12 cellular contexts compared by ENCODE assay signal in the genomic region with DNA sequence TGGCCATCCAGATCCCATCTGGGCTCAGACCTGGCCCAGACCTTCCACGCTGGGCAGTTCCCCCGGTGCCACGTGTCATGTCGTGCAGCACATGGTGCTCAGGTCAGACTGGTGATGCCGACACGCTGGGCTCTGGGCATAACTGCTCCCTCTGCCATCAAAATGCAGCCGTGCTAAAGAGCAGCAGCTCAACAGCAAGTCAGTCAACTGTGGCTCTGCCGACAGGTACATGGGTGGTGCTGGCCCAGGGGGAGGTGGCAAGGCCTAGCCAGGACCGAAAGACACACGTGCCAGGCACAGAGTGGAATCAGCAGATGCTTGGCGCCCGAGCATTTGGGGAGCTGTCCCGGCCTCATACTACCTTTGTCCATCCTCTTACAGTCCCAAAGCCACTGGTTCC. TPM values are rescaled to one million over a fixed set of nuclear protein-coding genes. Genes with fewer than 3 reads are reported as not detected.
A peak's percentile ranks its signal among the peaks of the same experiment; 100 is the strongest.
DNase-seq lines count a peak whose midpoint lies in the region; ATAC-seq and TF ChIP-seq lines count a peak whose summit lies in the region.
"Had no signal": no experiment of that assay in that cellular context is flagged by ENCODE, and none has a peak within 500 bp of the region (broad histone marks: within the 10 kb centered on the region; RNA-seq: fewer than 3 reads in every experiment).

No MANE protein-coding gene starts in this region.

- POLR2A ChIA-PET in PC-3 (lab: Charles Lee; ENCODE audit: unreplicated experiment), result no interaction called here

- peaks cover 69% of the 10 kb centered on the region for H3K36me3 Mint-ChIP-seq in activated T-cell treated with anti-CD3 and anti-CD28 coated beads, Interleukin-2, amount 50 U/mL, for 24 hours (ENCODE audit: low read depth)

- H3F3A ChIP-seq in PC-3 (ENCODE audit: low read length, unreplicated experiment), result no peaks in the 10 kb centered on the region

- no peak overlapping the region for H3K27ac ChIP-seq in PC-3 (ENCODE audit: low read length)
- peak overlapping the region; percentile 97 for H3K27ac ChIP-seq in left ventricle myocardium inferior (replicated peaks)
- peak overlapping the region; percentile 89 to 94 (median 90) for H3K27ac ChIP-seq in gastrocnemius medialis
- H3K27ac ChIP-seq: HL-60, suprapubic skin had no signal

- H3K4me3 ChIP-seq in PC-3 (ENCODE audit: low read length), result no peak overlapping the region; the same call in 1 of the 2 replicates
- peak overlapping the region; percentile 92 for H3K4me3 ChIP-seq in left ventricle myocardium inferior
- H3K4me3 ChIP-seq in gastrocnemius medialis, result peak overlapping the region in 3 of 4 donors; percentile 77 to 95 (median 77)

- no TSS peak for BruUV-seq in PC-3 (replicated peaks; lab: Mats Ljungman, UMichigan)

- TF ChIP-seq CTCF in PC-3 (conservative IDR thresholded peaks at IDR 0.05; ENCODE audit: low read depth, low read length) (no peak), left ventricle myocardium inferior (IDR thresholded peaks at IDR 0.05; ENCODE audit: borderline replicate concordance) (no peak), gastrocnemius medialis (IDR thresholded peaks at IDR 0.05 in 4 of 5, conservative IDR thresholded peaks at IDR 0.05 in 1 of 5) (no peak)

- H2AFZ ChIP-seq in PC-3 (ENCODE audit: low read length), result no peak overlapping the region

- in situ Hi-C loops in gastrocnemius medialis (cut with MboI; ENCODE audit: low sequenced_read_pairs in 4 of 4), result no loop called here

- no peaks in the 10 kb centered on the region for H3K9me3 ChIP-seq in PC-3 (ENCODE audit: low read length)
- H3K9me3 ChIP-seq in left ventricle myocardium inferior (replicated peaks), result no peaks in the 10 kb centered on the region
- H3K9me3 ChIP-seq in gastrocnemius medialis, result no peaks in the 10 kb centered on the region
- H3K9me3 ChIP-seq: suprapubic skin had no signal

- H3K27ac Mint-ChIP-seq in activated T-cell treated with anti-CD3 and anti-CD28 coated beads, Interleukin-2, amount 50 U/mL, for 24 hours, result peak overlapping the region; percentile 53
- H3K27ac Mint-ChIP-seq: activated B cell treated with CpG ODN at 0.5 μM for 24 hours had no signal

- intact Hi-C loops in PC-3 (cut with micrococcal nuclease) (no loop called here), left ventricle myocardium inferior (cut with micrococcal nuclease) (no loop called here), gastrocnemius medialis (cut with DNase I; ENCODE audit: low total_unique reads) (loop anchor here (2.0 kb wide), 1 partner anchor 14 kb away; no protein-coding TSS in a partner anchor)

- CTCF ChIA-PET in PC-3 (lab: Charles Lee), result interaction anchor here (1.3 kb wide), 1 partner anchor 14 kb away, joined by 6 read pairs; no protein-coding TSS in a partner anchor

- peak overlapping the region; percentile 98 for H3K4me2 ChIP-seq in PC-3 (ENCODE audit: low read length)

- no peaks in the 10 kb centered on the region for H3K9me3 Mint-ChIP-seq in activated T-cell treated with anti-CD3 and anti-CD28 coated beads, Interleukin-2, amount 50 U/mL, for 24 hours
- H3K9me3 Mint-ChIP-seq: activated B cell treated with CpG ODN at 0.5 μM for 24 hours had no signal

- TF ChIP-seq POLR2A in gastrocnemius medialis (IDR thresholded peaks at IDR 0.05), result no peak

- peaks cover 54% of the 10 kb centered on the region for H3K4me1 Mint-ChIP-seq in activated T-cell treated with anti-CD3 and anti-CD28 coated beads, Interleukin-2, amount 50 U/mL, for 24 hours (ENCODE audit: low read depth)

- peaks cover 57% of the 10 kb centered on the region for H3K79me2 ChIP-seq in PC-3 (ENCODE audit: low read length)

- H3K4me3 Mint-ChIP-seq in activated T-cell treated with anti-CD3 and anti-CD28 coated beads, Interleukin-2, amount 50 U/mL, for 24 hours, result peak overlapping the region; percentile 97

- no peaks in the 10 kb centered on the region for H3K27me3 ChIP-seq in PC-3 (ENCODE audit: low read length)
- no peaks in the 10 kb centered on the region for H3K27me3 ChIP-seq in left ventricle myocardium inferior (ENCODE audit: low read depth)
- no peaks in the 10 kb centered on the region for H3K27me3 ChIP-seq in gastrocnemius medialis
- H3K27me3 ChIP-seq: suprapubic skin had no signal

- no peak for DNase-seq in activated T-cell treated with anti-CD3 and anti-CD28 coated beads, Interleukin-2, amount 50 U/mL, for 24 hours
- DNase-seq in activated T-cell treated with anti-CD3 and anti-CD28 coated beads for 4 hours (no peak), PC-3 (no peak), left ventricle myocardium inferior (no peak), gastrocnemius medialis (no peak), islet precursor cell (no peak)
- DNase-seq: activated B cell treated with CpG ODN at 0.5 μM for 24 hours, NCI-H345 had no signal

- no peak overlapping the region for H3K9ac ChIP-seq in PC-3 (ENCODE audit: low read length)

- peaks cover 13% of the 10 kb centered on the region; the same call in 1 of the 2 replicates for H3K4me1 ChIP-seq in PC-3 (ENCODE audit: insufficient read depth, low read length)
- peaks cover 79% of the 10 kb centered on the region for H3K4me1 ChIP-seq in left ventricle myocardium inferior
- peaks cover 40 to 50% of the 10 kb centered on the region in 2 donors for H3K4me1 ChIP-seq in gastrocnemius medialis

- H3K36me3 ChIP-seq in PC-3 (ENCODE audit: low read depth, low read length), result peaks cover 20% of the 10 kb centered on the region; the same call in 1 of the 2 replicates
- H3K36me3 ChIP-seq in left ventricle myocardium inferior, result peaks cover 45% of the 10 kb centered on the region
- peaks cover 0 to 33% of the 10 kb centered on the region in 2 donors for H3K36me3 ChIP-seq in gastrocnemius medialis

- H3K27me3 Mint-ChIP-seq in activated T-cell treated with anti-CD3 and anti-CD28 coated beads, Interleukin-2, amount 50 U/mL, for 24 hours, result no peaks in the 10 kb centered on the region
- H3K27me3 Mint-ChIP-seq: activated B cell treated with CpG ODN at 0.5 μM for 24 hours had no signal

- no peaks in the 10 kb centered on the region for H3K9me2 ChIP-seq in PC-3 (replicated peaks; ENCODE audit: low read length)

- 0 out of 2 replicates have a peak, but pooled peaks cover 6% of the 10 kb centered on the region for H4K20me1 ChIP-seq in PC-3 (ENCODE audit: low read length)

- ATAC-seq in PC-3 (no peak), gastrocnemius medialis (no peak), HG03045 (IDR thresholded peaks at IDR 0.05; ENCODE audit: unreplicated experiment) (no peak), HG03139 (IDR thresholded peaks at IDR 0.05; ENCODE audit: unreplicated experiment) (no peak)

RNA-seq across cellular contexts. Expression of gene MCRS1, which starts 1.6 kb away (rescaled TPM):
- 86.8 and 95.8 TPM in 2 replicates for total RNA-seq in PC-3 (2014; rRNA removed)
- 97.9 TPM for total RNA-seq in left ventricle myocardium inferior
- total RNA-seq in gastrocnemius medialis, result 10 to 100 TPM; 28.7 to 62.0 (median 34.6) TPM

RNA-seq across cellular contexts. Expression of gene KCNH3, which starts 27.5 kb away (rescaled TPM):
- total RNA-seq in PC-3 (2014; rRNA removed) (0.07 and 0.12 TPM in 2 replicates), left ventricle myocardium inferior (0.41 TPM), gastrocnemius medialis (not detected)

RNA-seq across cellular contexts. Expression of gene FAM186B, which starts 39.1 kb away (rescaled TPM):
- total RNA-seq in PC-3 (2014; rRNA removed) (0.80 and 1.1 TPM in 2 replicates), left ventricle myocardium inferior (0.33 TPM), gastrocnemius medialis (1 to 10 TPM in 1 of 4 donors, under 1 TPM in 3; 0.31 to 1.0 (median 0.70) TPM)

RNA-seq across cellular contexts. Expression of gene PRPF40B, which starts 57.0 kb away (rescaled TPM):
- total RNA-seq in PC-3 (2014; rRNA removed), result 16.2 and 17.7 TPM in 2 replicates
- total RNA-seq in left ventricle myocardium inferior, result 22.0 TPM
- total RNA-seq in gastrocnemius medialis, result 10 to 100 TPM; 17.6 to 21.3 (median 20.2) TPM
